23 cellular contexts compared by ENCODE assay signal in genomic region chr11:35812850-35813249, GRCh38.
A peak's percentile ranks its signal among the peaks of the same experiment; 100 is the strongest.
DNase-seq lines count a peak whose midpoint lies in the region; ATAC-seq and TF ChIP-seq lines count a peak whose summit lies in the region.
"Had no signal": no experiment of that assay in that cellular context is flagged by ENCODE, and none has a peak within 500 bp of the region (broad histone marks: within the 10 kb centered on the region; RNA-seq: fewer than 3 reads in every experiment).

No MANE protein-coding gene starts in this region.

- H3K9me3 Mint-ChIP-seq in chondrocyte (ENCODE audit: low read depth), result no peaks in the 10 kb centered on the region
- H3K9me3 Mint-ChIP-seq in type B pancreatic cell, result peaks cover 7% of the 10 kb centered on the region
- H3K9me3 Mint-ChIP-seq: activated CD4-positive, alpha-beta T cell treated with anti-CD3 and anti-CD28 coated beads, Interleukin-2, amount 10 ng/mL, durations not matched to agents 24 days and 14 days; activated T-cell treated with anti-CD3 and anti-CD28 coated beads, Interleukin-2, amount 50 U/mL, for 4 hours; CD4-positive, alpha-beta memory T cell had no signal

- H3K27me3 Mint-ChIP-seq in chondrocyte (ENCODE audit: low read depth) (no peaks in the 10 kb centered on the region), type B pancreatic cell (no peaks in the 10 kb centered on the region)
- H3K27me3 Mint-ChIP-seq: activated CD4-positive, alpha-beta T cell treated with anti-CD3 and anti-CD28 coated beads, Interleukin-2, amount 10 ng/mL, durations not matched to agents 24 days and 14 days; CD4-positive, alpha-beta memory T cell; progenitor cell of endocrine pancreas had no signal

- no peak for TF ChIP-seq CTCF in chondrocyte (IDR thresholded peaks at IDR 0.05)
- no peak for TF ChIP-seq CTCF in type B pancreatic cell (conservative IDR thresholded peaks at IDR 0.05)

- in situ Hi-C loops in G401 (cut with HindIII; ENCODE audit: low sequenced_read_pairs), result no loop called here

- H3K4me1 Mint-ChIP-seq in chondrocyte (ENCODE audit: low read depth) (peaks cover 6% of the 10 kb centered on the region), type B pancreatic cell (ENCODE audit: unreplicated experiment) (peaks cover 52% of the 10 kb centered on the region)
- H3K4me1 Mint-ChIP-seq: activated CD4-positive, alpha-beta T cell treated with anti-CD3 and anti-CD28 coated beads, Interleukin-2, amount 10 ng/mL, durations not matched to agents 24 days and 14 days had no signal

- H3K36me3 Mint-ChIP-seq in chondrocyte (ENCODE audit: low read depth) (peaks cover 9% of the 10 kb centered on the region), type B pancreatic cell (peaks cover 38% of the 10 kb centered on the region)

- intact Hi-C loops in left cardiac atrium (cut with DNase I), result no loop called here

- DNase-seq in G401 (ENCODE audit: low spot score) (peak; percentile 74), astrocyte of the hippocampus (ENCODE audit: low read depth, low spot score) (peak; percentile 44), left cardiac atrium (peak; percentile 64), myocyte (ENCODE audit: low read depth) (peak; percentile 44), chondrocyte (ENCODE audit: low spot score) (no peak), type B pancreatic cell (ENCODE audit: extremely low spot score, unreplicated experiment) (no peak)
- DNase-seq in activated naive CD4-positive, alpha-beta T cell treated with Interleukin-2 at 50 U/mL for 16 hours, result no peak
- DNase-seq in stimulated activated CD4-positive, alpha-beta T cell treated with anti-CD3 and anti-CD28 coated beads, Interleukin-4, amount 100 ng/mL, for 24 hours, result no peak
- DNase-seq: activated CD4-positive, alpha-beta T cell treated with anti-CD3 and anti-CD28 coated beads, Interleukin-2, amount 10 ng/mL, durations not matched to agents 24 days and 14 days; activated T-cell treated with anti-CD3 and anti-CD28 coated beads, Interleukin-2, amount 50 U/mL, for 4 hours; CD4-positive, alpha-beta memory T cell; DMS153; IMR-90; NCI-H1048; NCI-H1694; NCI-H2171; NCI-H524; NK-92 treated with Interleukin-12 subunit alpha and Interleukin-12 subunit beta, amount 100 ng/mL, for 24 hours; PC-9; SHP77; stomach; transverse colon had no signal

- no peak overlapping the region for H3K4me3 Mint-ChIP-seq in chondrocyte (ENCODE audit: unreplicated experiment)
- no peak overlapping the region for H3K4me3 Mint-ChIP-seq in type B pancreatic cell
- H3K4me3 Mint-ChIP-seq: activated CD4-positive, alpha-beta T cell treated with anti-CD3 and anti-CD28 coated beads, Interleukin-2, amount 10 ng/mL, durations not matched to agents 24 days and 14 days; activated T-cell treated with anti-CD3 and anti-CD28 coated beads, Interleukin-2, amount 50 U/mL, for 4 hours; CD4-positive, alpha-beta memory T cell had no signal

- ATAC-seq in left cardiac atrium, result peak in 1 of 2 donors; percentile 64
- ATAC-seq: activated T-cell treated with anti-CD3 and anti-CD28 coated beads, Interleukin-2, amount 50 U/mL, for 4 hours had no signal

- H3K27ac Mint-ChIP-seq in chondrocyte (ENCODE audit: unreplicated experiment) (no peak overlapping the region), type B pancreatic cell (no peak overlapping the region)
- H3K27ac Mint-ChIP-seq: activated CD4-positive, alpha-beta T cell treated with anti-CD3 and anti-CD28 coated beads, Interleukin-2, amount 10 ng/mL, durations not matched to agents 24 days and 14 days; progenitor cell of endocrine pancreas had no signal

Comparison
In these comparisons a context has a peak if more than half of its experiments do, and no peak if none do; other contexts are left out.
1. DNase-seq: peak in G401 (single experiment), astrocyte of the hippocampus (single experiment), left cardiac atrium (single experiment) and myocyte (single experiment); none in activated naive CD4-positive, alpha-beta T cell treated with Interleukin-2 at 50 U/mL for 16 hours (single experiment), stimulated activated CD4-positive, alpha-beta T cell treated with anti-CD3 and anti-CD28 coated beads, Interleukin-4, amount 100 ng/mL, for 24 hours (single experiment), chondrocyte (single experiment) and type B pancreatic cell (single experiment).